25 cellular contexts compared by ENCODE assay signal in genomic region chr1:8551613-8552093, GRCh38.
DNase-seq lines count a peak whose midpoint lies in the region; ATAC-seq, FAIRE-seq and TF ChIP-seq lines count a peak whose summit lies in the region.
"Had no signal": no experiment of that assay in that cellular context is flagged by ENCODE, and none has a peak within 500 bp of the region (broad histone marks: within the 10 kb centered on the region; RNA-seq: fewer than 3 reads in every experiment).

No MANE protein-coding gene starts in this region.

- H3K79me2 ChIP-seq in hepatocyte (peaks cover 57% of the 10 kb centered on the region), neural progenitor cell (ENCODE audit: low read depth) (peaks cover 91% of the 10 kb centered on the region)

- H3K27me3 Mint-ChIP-seq in neural progenitor cell (ENCODE audit: insufficient read depth, low read depth): peaks cover 4% of the 10 kb centered on the region
- H3K27me3 Mint-ChIP-seq: activated CD4-positive, alpha-beta T cell treated with anti-CD3 and anti-CD28 coated beads for 36 hours; activated naive CD4-positive, alpha-beta T cell treated with anti-CD3 and anti-CD28 coated beads, Interleukin-2, amount 50 U/mL, for 24 hours; central memory CD8-positive, alpha-beta T cell; naive thymus-derived CD8-positive, alpha-beta T cell had no signal

- peaks cover 42% of the 10 kb centered on the region for H3K36me3 Mint-ChIP-seq in neural progenitor cell

- WGBS in hepatocyte (ENCODE audit: low lambda C conversion rate, missing lambda C conversion rate): 43% methylated on average over 3 of the region's 3 CpGs

- peak overlapping the region; percentile 67 for H3K4me3 Mint-ChIP-seq in neural progenitor cell
- H3K4me3 Mint-ChIP-seq: activated CD4-positive, alpha-beta T cell treated with anti-CD3 and anti-CD28 coated beads for 36 hours; activated naive CD4-positive, alpha-beta T cell treated with anti-CD3 and anti-CD28 coated beads, Interleukin-2, amount 50 U/mL, for 24 hours; activated T-helper 1 cell treated with anti-CD3 and anti-CD28 coated beads, Interleukin-12 subunit alpha, Interleukin-12 subunit beta, Interleukin-2, Interleukin-4 antibody, amounts not matched to agents 30 ng/mL and 10 ng/mL and 1 ng/mL, durations not matched to agents 14 hours and 24 hours and 36 hours; central memory CD8-positive, alpha-beta T cell had no signal

- peak overlapping the region; percentile 98 for H3K27ac Mint-ChIP-seq in neural progenitor cell
- H3K27ac Mint-ChIP-seq: activated CD4-positive, alpha-beta T cell treated with anti-CD3 and anti-CD28 coated beads for 36 hours; activated T-helper 1 cell treated with anti-CD3 and anti-CD28 coated beads, Interleukin-12 subunit alpha, Interleukin-12 subunit beta, Interleukin-2, Interleukin-4 antibody, amounts not matched to agents 30 ng/mL and 10 ng/mL and 1 ng/mL, durations not matched to agents 14 hours and 24 hours and 36 hours had no signal

- H3K4me1 ChIP-seq in hepatocyte (ENCODE audit: insufficient read depth) (peaks cover 17% of the 10 kb centered on the region), neural progenitor cell (peaks cover 27% of the 10 kb centered on the region)

- no peak overlapping the region for H3K9ac ChIP-seq in neural progenitor cell

- no peak for ATAC-seq in GM21825 (IDR thresholded peaks at IDR 0.05; ENCODE audit: unreplicated experiment)
- ATAC-seq: activated CD4-positive, alpha-beta T cell treated with anti-CD3 and anti-CD28 coated beads for 36 hours had no signal

- H2AFZ ChIP-seq in hepatocyte: no peak overlapping the region
- H2AFZ ChIP-seq in neural progenitor cell (replicated peaks): no peak overlapping the region

- no peaks in the 10 kb centered on the region for H3K9me3 ChIP-seq in hepatocyte (ENCODE audit: low read depth)
- no peaks in the 10 kb centered on the region for H3K9me3 ChIP-seq in neural progenitor cell (ENCODE audit: low read depth)
- H3K9me3 ChIP-seq: right atrium auricular region, thoracic aorta had no signal

- H3K36me3 ChIP-seq in hepatocyte (replicated peaks; ENCODE audit: insufficient read depth, low read depth): no peaks in the 10 kb centered on the region
- peaks cover 5% of the 10 kb centered on the region for H3K36me3 ChIP-seq in neural progenitor cell
- H3K36me3 ChIP-seq: right atrium auricular region, thoracic aorta had no signal

- H3K27ac ChIP-seq in VCaP (peak overlapping the region; percentile 8; the same call in 1 of the 2 replicates), hepatocyte (peak overlapping the region; percentile 78), neural progenitor cell (peak overlapping the region; percentile 79)
- H3K27ac ChIP-seq: C4-2B, right atrium auricular region, thoracic aorta had no signal

- H3K4me2 ChIP-seq in hepatocyte (peak overlapping the region; percentile 41), neural progenitor cell (peak overlapping the region; percentile 72)

- TF ChIP-seq CTCF in VCaP (conservative IDR thresholded peaks at IDR 0.05): no peak
- TF ChIP-seq CTCF in hepatocyte (IDR thresholded peaks at IDR 0.05; ENCODE audit: poor library complexity): no peak
- TF ChIP-seq CTCF in neural progenitor cell (IDR thresholded peaks at IDR 0.05): no peak

- H3K9me3 Mint-ChIP-seq in neural progenitor cell: no peaks in the 10 kb centered on the region
- H3K9me3 Mint-ChIP-seq: activated naive CD4-positive, alpha-beta T cell treated with anti-CD3 and anti-CD28 coated beads, Interleukin-2, amount 50 U/mL, for 24 hours; activated T-helper 1 cell treated with anti-CD3 and anti-CD28 coated beads, Interleukin-12 subunit alpha, Interleukin-12 subunit beta, Interleukin-2, Interleukin-4 antibody, amounts not matched to agents 30 ng/mL and 10 ng/mL and 1 ng/mL, durations not matched to agents 14 hours and 24 hours and 36 hours; central memory CD8-positive, alpha-beta T cell; naive thymus-derived CD8-positive, alpha-beta T cell had no signal

- H3F3A ChIP-seq in neural progenitor cell (ENCODE audit: low read depth): peaks cover 35% of the 10 kb centered on the region

- H3K4me1 Mint-ChIP-seq in neural progenitor cell: peaks cover 64% of the 10 kb centered on the region

- H3K4me3 ChIP-seq in hepatocyte: no peak overlapping the region
- H3K4me3 ChIP-seq in neural progenitor cell: peak overlapping the region; percentile 13
- H3K4me3 ChIP-seq: right atrium auricular region, thoracic aorta had no signal

- no peaks in the 10 kb centered on the region for H4K20me1 ChIP-seq in hepatocyte (ENCODE audit: insufficient read depth, poor library complexity, severe bottlenecking)
- peaks cover 60% of the 10 kb centered on the region for H4K20me1 ChIP-seq in neural progenitor cell (ENCODE audit: low read depth)

- no peak for DNase-seq in GM12891 (ENCODE audit: insufficient read length, low spot score)
- peak; percentile 44 for DNase-seq in hepatocyte (ENCODE audit: low spot score)
- DNase-seq in neural progenitor cell (ENCODE audit: low spot score): no peak
- DNase-seq in HPDE6-E6E7 (ENCODE audit: extremely low spot score): no peak
- no peak for DNase-seq in stimulated activated CD4-positive, alpha-beta T cell treated with anti-CD3 and anti-CD28 coated beads, Interleukin-4, amount 100 ng/mL, for 1 hour
- DNase-seq in NOMO-1 treated with dmso at 0.1 percent for 144 hours (lab: John Stamatoyannopoulos, UW; ENCODE audit: unreplicated experiment): no peak
- DNase-seq: activated CD4-positive, alpha-beta T cell treated with anti-CD3 and anti-CD28 coated beads for 36 hours; aorta; Calu3; dermis blood vessel endothelial cell; head of caudate nucleus; KBM-7; NCI-H1436 treated with DMSO at 0.1 percent for 48 hours; NCI-H526; RPMI8226 had no signal

- H3K27me3 ChIP-seq in hepatocyte (no peaks in the 10 kb centered on the region), neural progenitor cell (no peaks in the 10 kb centered on the region)
- H3K27me3 ChIP-seq: right atrium auricular region had no signal

- no peak for TF ChIP-seq POLR2A in GM12891 (IDR thresholded peaks at IDR 0.05; ENCODE audit: low read depth, low read length)

- no peaks in the 10 kb centered on the region for H3K9me2 ChIP-seq in hepatocyte (replicated peaks; ENCODE audit: insufficient read depth)

- peak; percentile 65 for FAIRE-seq in GM12891 (lab: Jason Lieb, UNC)
- FAIRE-seq: TTC549 had no signal

TF ChIP-seq in GM12891, 5 proteins besides CTCF, POLR2A, EP300 and RAD21:
- TF ChIP-seq POU2F2 (IDR thresholded peaks at IDR 0.05; ENCODE audit: low read depth, low read length) (no peak), SPI1 (IDR thresholded peaks at IDR 0.05; ENCODE audit: low read depth, low read length) (no peak), PAX5 (IDR thresholded peaks at IDR 0.05; ENCODE audit: insufficient read depth, low read length, severe bottlenecking) (no peak), POLR2AphosphoS5 (IDR thresholded peaks at IDR 0.05; ENCODE audit: low read depth, low read length) (no peak), TAF1 (IDR thresholded peaks at IDR 0.05; ENCODE audit: low read depth, low read length) (no peak)

Comparison
In these comparisons a context has a peak if more than half of its experiments do, and no peak if none do; other contexts are left out.
1. H3K27ac ChIP-seq: peak in every context shown above with its lines; median percentile 79 in neural progenitor cell; 78 in hepatocyte; 8 in VCaP.